ENCODE assay signal across 8 cellular contexts in genomic region chr9:88533951-88534455, GRCh38. TPM values are rescaled to one million over a fixed set of nuclear protein-coding genes. Genes with fewer than 3 reads are reported as not detected.
DNase-seq lines count a peak whose midpoint lies in the region; ATAC-seq and TF ChIP-seq lines count a peak whose summit lies in the region.

No MANE protein-coding gene starts in this region.

- H3K4me3 Mint-ChIP-seq in neural crest cell = peak overlapping the region; percentile 65

- DNase-seq in SK-N-MC (ENCODE audit: low read depth, low spot score) (no peak), fibroblast of mammary gland (ENCODE audit: low read depth) (peak; percentile 28), neural crest cell (ENCODE audit: low read depth, low spot score) (no peak), CD1c-positive myeloid dendritic cell (ENCODE audit: extremely low spot score) (no peak), NK-92 (lab: John Stamatoyannopoulos, UW; ENCODE audit: unreplicated experiment) (no peak), MM.1S (no peak)

- peak overlapping the region; percentile 83 for H3K27ac ChIP-seq in SK-N-MC
- H3K27ac ChIP-seq in MM.1S (ENCODE audit: low read length) = no peak overlapping the region

- no peaks in the 10 kb centered on the region for H3K9me3 Mint-ChIP-seq in neural crest cell

- H3K9ac ChIP-seq in ES-I3 (ENCODE audit: low read depth, low read length) (peak overlapping the region; percentile 65), SK-N-MC (ENCODE audit: insufficient read length) (peak overlapping the region; percentile 56), MM.1S (ENCODE audit: low read length) (no peak overlapping the region)

- peak overlapping the region; percentile 85 for H3K4me3 ChIP-seq in SK-N-MC
- peak overlapping the region; percentile 64 for H3K4me3 ChIP-seq in fibroblast of mammary gland (ENCODE audit: control insufficient read depth, low read depth, low read length)
- no peak overlapping the region for H3K4me3 ChIP-seq in MM.1S (ENCODE audit: low read length)

- H4K20me1 ChIP-seq in MM.1S (ENCODE audit: insufficient read depth, low read length) = no peaks in the 10 kb centered on the region

- H3F3A ChIP-seq in MM.1S (ENCODE audit: insufficient read depth, low read length) = no peaks in the 10 kb centered on the region

- no peaks in the 10 kb centered on the region for H3K79me2 ChIP-seq in MM.1S (ENCODE audit: low read length)

- H3K4me2 ChIP-seq in MM.1S (ENCODE audit: low read depth, low read length) = no peak overlapping the region

- TF ChIP-seq CTCF in fibroblast of mammary gland (conservative IDR thresholded peaks at IDR 0.05; ENCODE audit: control insufficient read depth, insufficient read depth, low read depth, low read length) (no peak), neural crest cell (conservative IDR thresholded peaks at IDR 0.05) (no peak), MM.1S (IDR thresholded peaks at IDR 0.05; ENCODE audit: low read length) (no peak)

- peaks cover 89% of the 10 kb centered on the region for H3K27me3 Mint-ChIP-seq in neural crest cell (ENCODE audit: low read depth)

- no peaks in the 10 kb centered on the region for H3K36me3 ChIP-seq in ES-I3 (ENCODE audit: insufficient read depth, low read length)
- no peaks in the 10 kb centered on the region for H3K36me3 ChIP-seq in SK-N-MC (ENCODE audit: insufficient read depth, low read length)
- H3K36me3 ChIP-seq in MM.1S (replicated peaks; ENCODE audit: insufficient read depth, low read length) = no peaks in the 10 kb centered on the region

- no peaks in the 10 kb centered on the region for H3K36me3 Mint-ChIP-seq in neural crest cell (ENCODE audit: low read depth)

- H3K9me3 ChIP-seq in ES-I3 (ENCODE audit: control insufficient read depth, insufficient read depth, low read length) (no peaks in the 10 kb centered on the region), SK-N-MC (ENCODE audit: low read depth, low read length) (no peaks in the 10 kb centered on the region), MM.1S (replicated peaks; ENCODE audit: insufficient read depth, low read length) (no peaks in the 10 kb centered on the region)

- H3K27ac Mint-ChIP-seq in neural crest cell (ENCODE audit: unreplicated experiment) = no peak overlapping the region

- peaks cover 15% of the 10 kb centered on the region for H3K4me1 ChIP-seq in ES-I3 (ENCODE audit: insufficient read depth, low read length)
- no peaks in the 10 kb centered on the region for H3K4me1 ChIP-seq in MM.1S (ENCODE audit: low read length)

- ATAC-seq in GM19023 (IDR thresholded peaks at IDR 0.05; ENCODE audit: unreplicated experiment) = no peak

- H3K9me2 ChIP-seq in MM.1S (replicated peaks; ENCODE audit: insufficient read depth, low read length) = no peaks in the 10 kb centered on the region

- no peak overlapping the region for H2AFZ ChIP-seq in MM.1S (ENCODE audit: low read length)

- peaks cover 13% of the 10 kb centered on the region for H3K4me1 Mint-ChIP-seq in neural crest cell

- H3K27me3 ChIP-seq in MM.1S (replicated peaks; ENCODE audit: insufficient read depth, low read length) = no peaks in the 10 kb centered on the region

RNA-seq across cellular contexts. Expression of gene NXNL2, which starts 1.0 kb away (rescaled TPM):
- total RNA-seq in neural crest cell = not detected in 2 replicates
